ENCODE assay signal across 10 cellular contexts in genomic region chr22:46770726-46771125, GRCh38. TPM values are rescaled to one million over a fixed set of nuclear protein-coding genes. Genes with fewer than 3 reads are reported as not detected.
DNase-seq lines count a peak whose midpoint lies in the region; ATAC-seq and TF ChIP-seq lines count a peak whose summit lies in the region.
"Had no signal": no experiment of that assay in that cellular context is flagged by ENCODE, and none has a peak within 500 bp of the region (broad histone marks: within the 10 kb centered on the region; RNA-seq: fewer than 3 reads in every experiment).

No MANE protein-coding gene starts in this region.

- H3K27ac ChIP-seq in left lung (peak overlapping the region; percentile 62 to 65), subcutaneous abdominal adipose tissue (ENCODE audit: low read depth, low read length) (peak overlapping the region; percentile 65)

- H3K4me1 Mint-ChIP-seq in activated CD4-positive, alpha-beta T cell treated with anti-CD3 and anti-CD28 coated beads, Interleukin-2, amount 10 ng/mL, durations not matched to agents 7 days and 5 days: peaks cover 62% of the 10 kb centered on the region
- H3K4me1 Mint-ChIP-seq in activated naive CD4-positive, alpha-beta T cell treated with anti-CD3 and anti-CD28 coated beads, Interleukin-2, amount 10 ng/mL, durations not matched to agents 7 days and 5 days: peaks cover 56% of the 10 kb centered on the region

- H3K27ac Mint-ChIP-seq in activated CD4-positive, alpha-beta T cell treated with anti-CD3 and anti-CD28 coated beads, Interleukin-2, amount 10 ng/mL, durations not matched to agents 7 days and 5 days: peak overlapping the region; percentile 69
- H3K27ac Mint-ChIP-seq in activated naive CD4-positive, alpha-beta T cell treated with anti-CD3 and anti-CD28 coated beads, Interleukin-2, amount 10 ng/mL, durations not matched to agents 7 days and 5 days: peak overlapping the region; percentile 69

- no peak for TF ChIP-seq CTCF in left lung (IDR thresholded peaks at IDR 0.05)

- CTCF ChIA-PET in activated CD4-positive, alpha-beta T cell treated with anti-CD3 and anti-CD28 coated beads, Interleukin-2, amount 10 ng/mL, durations not matched to agents 7 days and 5 days (lab: Charles Lee): interaction anchor here (1.1 kb wide), 1 partner anchor 28 kb away, joined by 4 read pairs; no protein-coding TSS in a partner anchor
- CTCF ChIA-PET in activated naive CD4-positive, alpha-beta T cell treated with anti-CD3 and anti-CD28 coated beads, Interleukin-2, amount 10 ng/mL, durations not matched to agents 7 days and 5 days (lab: Charles Lee): interaction anchor here (0.7 kb wide), 2 partner anchors 12 to 33 kb away, joined by 3 read pairs; no protein-coding TSS in a partner anchor

- DNase-seq in activated CD4-positive, alpha-beta T cell treated with anti-CD3 and anti-CD28 coated beads, Interleukin-2, amount 10 ng/mL, durations not matched to agents 7 days and 5 days: no peak
- DNase-seq in activated CD4-positive, alpha-beta T cell treated with anti-CD3 and anti-CD28 coated beads for 48 hours: no peak
- no peak for DNase-seq in activated naive CD4-positive, alpha-beta T cell treated with anti-CD3 and anti-CD28 coated beads, Interleukin-2, amount 10 ng/mL, durations not matched to agents 7 days and 5 days
- peak in 1 of 2 donors; percentile 51 for DNase-seq in left lung
- no peak for DNase-seq in NCI-H2029 treated with DMSO at 0.1 percent for 48 hours (lab: John Stamatoyannopoulos, UW)
- no peak for DNase-seq in NCI-H1048 (lab: John Stamatoyannopoulos, UW)
- no peak for DNase-seq in NCI-H345 treated with DMSO at 0.1 percent for 48 hours (lab: John Stamatoyannopoulos, UW; ENCODE audit: unreplicated experiment)
- DNase-seq: effector CD8-positive, alpha-beta T cell; NCI-H774 had no signal

- ATAC-seq in left lung: no peak

- no peaks in the 10 kb centered on the region for H3K36me3 ChIP-seq in left lung
- peaks cover 0 to 5% (median 3%) of the 10 kb centered on the region in 5 donors for H3K36me3 ChIP-seq in subcutaneous abdominal adipose tissue (ENCODE audit: control insufficient read depth in 5 of 5, insufficient read depth in 5 of 5, low read length in 5 of 5)

- no peaks in the 10 kb centered on the region for H3K27me3 ChIP-seq in left lung
- no peaks in the 10 kb centered on the region for H3K27me3 ChIP-seq in subcutaneous abdominal adipose tissue (ENCODE audit: control insufficient read depth in 5 of 5, insufficient read depth in 4 of 5, low read length in 5 of 5)

- H3K9me3 ChIP-seq in left lung (no peaks in the 10 kb centered on the region), subcutaneous abdominal adipose tissue (ENCODE audit: control insufficient read depth in 5 of 5, low read length in 5 of 5) (no peaks in the 10 kb centered on the region)

- H3K27me3 Mint-ChIP-seq in activated CD4-positive, alpha-beta T cell treated with anti-CD3 and anti-CD28 coated beads, Interleukin-2, amount 10 ng/mL, durations not matched to agents 7 days and 5 days: no peaks in the 10 kb centered on the region
- no peaks in the 10 kb centered on the region for H3K27me3 Mint-ChIP-seq in activated naive CD4-positive, alpha-beta T cell treated with anti-CD3 and anti-CD28 coated beads, Interleukin-2, amount 10 ng/mL, durations not matched to agents 7 days and 5 days

- H3K4me1 ChIP-seq in left lung: peaks cover 12 to 86% of the 10 kb centered on the region in 2 donors
- peaks cover 0 to 76% (median 39%) of the 10 kb centered on the region in 5 donors for H3K4me1 ChIP-seq in subcutaneous abdominal adipose tissue (ENCODE audit: control insufficient read depth in 5 of 5, insufficient read depth in 5 of 5, low read length in 5 of 5)

- H3K9me3 Mint-ChIP-seq in activated CD4-positive, alpha-beta T cell treated with anti-CD3 and anti-CD28 coated beads, Interleukin-2, amount 10 ng/mL, durations not matched to agents 7 days and 5 days: no peaks in the 10 kb centered on the region
- no peaks in the 10 kb centered on the region for H3K9me3 Mint-ChIP-seq in activated naive CD4-positive, alpha-beta T cell treated with anti-CD3 and anti-CD28 coated beads, Interleukin-2, amount 10 ng/mL, durations not matched to agents 7 days and 5 days

- no peak overlapping the region for H3K4me3 Mint-ChIP-seq in activated CD4-positive, alpha-beta T cell treated with anti-CD3 and anti-CD28 coated beads, Interleukin-2, amount 10 ng/mL, durations not matched to agents 7 days and 5 days
- H3K4me3 Mint-ChIP-seq in activated naive CD4-positive, alpha-beta T cell treated with anti-CD3 and anti-CD28 coated beads, Interleukin-2, amount 10 ng/mL, durations not matched to agents 7 days and 5 days: no peak overlapping the region

- POLR2A ChIA-PET in activated CD4-positive, alpha-beta T cell treated with anti-CD3 and anti-CD28 coated beads, Interleukin-2, amount 10 ng/mL, durations not matched to agents 7 days and 5 days (lab: Charles Lee): no interaction called here

- H3K36me3 Mint-ChIP-seq in activated CD4-positive, alpha-beta T cell treated with anti-CD3 and anti-CD28 coated beads, Interleukin-2, amount 10 ng/mL, durations not matched to agents 7 days and 5 days (ENCODE audit: low read depth): peaks cover 19% of the 10 kb centered on the region
- peaks cover 32% of the 10 kb centered on the region for H3K36me3 Mint-ChIP-seq in activated naive CD4-positive, alpha-beta T cell treated with anti-CD3 and anti-CD28 coated beads, Interleukin-2, amount 10 ng/mL, durations not matched to agents 7 days and 5 days

- H3K9ac ChIP-seq in subcutaneous abdominal adipose tissue (ENCODE audit: low read length in 5 of 5): no peak overlapping the region

- intact Hi-C loops in left lung (cut with DNase I): no loop called here

- H3K4me3 ChIP-seq in left lung (no peak overlapping the region), subcutaneous abdominal adipose tissue (ENCODE audit: low read depth in 1 of 5, low read length in 5 of 5) (no peak overlapping the region)

RNA-seq across cellular contexts. Expression of gene TBC1D22A, which starts 8.3 kb away (rescaled TPM):
- total RNA-seq in activated CD4-positive, alpha-beta T cell treated with anti-CD3 and anti-CD28 coated beads, Interleukin-2, amount 10 ng/mL, durations not matched to agents 7 days and 5 days: 10 to 100 TPM; 34.1 to 39.2 TPM
- 10 to 100 TPM; 27.3 to 33.5 TPM for total RNA-seq in left lung

RNA-seq across cellular contexts. Expression of gene CERK, which starts 32.7 kb away (rescaled TPM):
- total RNA-seq in activated CD4-positive, alpha-beta T cell treated with anti-CD3 and anti-CD28 coated beads, Interleukin-2, amount 10 ng/mL, durations not matched to agents 7 days and 5 days: 10 to 100 TPM; 41.8 to 47.1 TPM
- 10 to 100 TPM; 25.0 to 34.1 TPM for total RNA-seq in left lung
